In the genomic region with DNA sequence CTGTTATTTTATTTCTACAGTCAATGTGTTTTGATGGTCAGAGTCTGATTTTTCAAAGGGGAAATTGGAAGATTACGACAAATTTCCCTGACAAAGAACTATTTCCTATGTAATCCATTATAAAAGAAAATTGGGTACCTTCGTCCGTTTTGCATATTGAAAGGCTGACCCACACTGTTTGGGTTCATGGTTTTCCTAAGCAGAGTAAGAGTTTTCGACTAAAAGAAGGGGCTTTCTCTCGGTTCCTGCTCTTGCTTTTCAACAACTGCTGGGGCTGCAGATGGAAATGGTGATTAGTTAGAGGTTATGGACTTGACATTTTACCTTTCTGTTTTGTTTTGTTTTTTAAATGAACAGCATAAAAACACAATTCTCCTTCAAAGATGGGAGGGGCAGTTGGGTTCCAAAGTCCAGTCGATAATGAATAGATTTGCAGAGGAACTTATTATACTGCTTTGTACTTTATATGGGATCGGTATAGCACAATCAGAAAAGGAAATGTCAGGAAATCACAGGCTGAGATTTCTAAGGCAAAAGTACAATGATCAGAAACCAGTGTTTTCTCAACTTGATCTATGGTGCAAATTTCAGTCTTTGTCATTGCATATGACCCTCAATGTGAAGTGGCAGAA, we compare ENCODE assay signal across 12 cellular contexts. TPM values are rescaled to one million over a fixed set of nuclear protein-coding genes. Genes with fewer than 3 reads are reported as not detected.
DNase-seq lines count a peak whose midpoint lies in the region; ATAC-seq and TF ChIP-seq lines count a peak whose summit lies in the region.
"Had no signal": no experiment of that assay in that cellular context is flagged by ENCODE, and none has a peak within 500 bp of the region (broad histone marks: within the 10 kb centered on the region; RNA-seq: fewer than 3 reads in every experiment).

No MANE protein-coding gene starts in this region.

- H3K27ac Mint-ChIP-seq in T-helper 2 cell treated with Interferon-gamma antibody and Interleukin-4, amounts not matched to agents 5 μg/mL and 100 μg/mL, for 36 hours, result no peak overlapping the region
- no peak overlapping the region for H3K27ac Mint-ChIP-seq in CD14-positive monocyte
- H3K27ac Mint-ChIP-seq: activated naive CD4-positive, alpha-beta T cell treated with anti-CD3 and anti-CD28 coated beads, Interleukin-2, amount 50 U/mL, for 24 hours; IgD-negative memory B cell had no signal

- peak overlapping the region; percentile 43 for H3K27ac ChIP-seq in cingulate gyrus (ENCODE audit: low read depth, low read length)
- no peak overlapping the region for H3K27ac ChIP-seq in mucosa of rectum (ENCODE audit: low read depth in 2 of 2, low read length in 2 of 2)
- no peak overlapping the region for H3K27ac ChIP-seq in transverse colon

- peak; percentile 36 for DNase-seq in NCI-H2171 treated with DMSO at 0.1 percent for 48 hours (lab: John Stamatoyannopoulos, UW)
- DNase-seq in NCI-H2171 (lab: John Stamatoyannopoulos, UW), result no peak
- DNase-seq in transverse colon, result no peak
- DNase-seq in T-helper 2 cell treated with Interferon-gamma antibody and Interleukin-4, amounts not matched to agents 5 μg/mL and 100 μg/mL, for 36 hours (ENCODE audit: low spot score), result no peak
- no peak for DNase-seq in CD14-positive monocyte (ENCODE audit: low spot score)
- DNase-seq: stimulated activated CD4-positive, alpha-beta T cell treated with anti-CD3 and anti-CD28 coated beads, Interleukin-4, amount 100 ng/mL, for 1 hour; trophoblast cell had no signal

- no peak for TF ChIP-seq EP300 in transverse colon (IDR thresholded peaks at IDR 0.05; ENCODE audit: low read depth)

- no peak overlapping the region for H3K4me3 Mint-ChIP-seq in T-helper 2 cell treated with Interferon-gamma antibody and Interleukin-4, amounts not matched to agents 5 μg/mL and 100 μg/mL, for 36 hours
- peak overlapping the region in 1 of 2 donors; percentile 60 for H3K4me3 Mint-ChIP-seq in CD14-positive monocyte
- H3K4me3 Mint-ChIP-seq: activated naive CD4-positive, alpha-beta T cell treated with anti-CD3 and anti-CD28 coated beads, Interleukin-2, amount 50 U/mL, for 24 hours had no signal

- H3K9me3 Mint-ChIP-seq in T-helper 2 cell treated with Interferon-gamma antibody and Interleukin-4, amounts not matched to agents 5 μg/mL and 100 μg/mL, for 36 hours, result no peaks in the 10 kb centered on the region
- peaks cover 0 to 5% (median 0%) of the 10 kb centered on the region in 7 donors for H3K9me3 Mint-ChIP-seq in CD14-positive monocyte
- H3K9me3 Mint-ChIP-seq: activated naive CD4-positive, alpha-beta T cell treated with anti-CD3 and anti-CD28 coated beads, Interleukin-2, amount 50 U/mL, for 24 hours had no signal

- H3K9me3 ChIP-seq in mucosa of rectum (ENCODE audit: control insufficient read depth in 2 of 2, low read length in 2 of 2), result no peaks in the 10 kb centered on the region
- H3K9me3 ChIP-seq in transverse colon, result no peaks in the 10 kb centered on the region

- 17 to 24% methylated on average over 7 of the region's 7 CpGs for WGBS in transverse colon (ENCODE audit: low coverage in 1 of 2), 2 donors

- in situ Hi-C loops in transverse colon (cut with MboI; ENCODE audit: low pct_ligation_motif_present in 1 of 4, low pct_unique_long_range_greater_than_20kb in 1 of 4, low sequenced_read_pairs in 3 of 4), result no loop called here

- ATAC-seq in GM21390 (IDR thresholded peaks at IDR 0.05; ENCODE audit: unreplicated experiment), result no peak

- intact Hi-C loops in transverse colon (cut with DNase I; ENCODE audit: low total_unique reads), result no loop called here
- intact Hi-C loops in CD14-positive monocyte (cut with micrococcal nuclease), result no loop called here

- TF ChIP-seq CTCF in transverse colon (IDR thresholded peaks at IDR 0.05), result no peak
- no peak for TF ChIP-seq CTCF in CD14-positive monocyte (IDR thresholded peaks at IDR 0.05)

- H3K4me1 Mint-ChIP-seq in T-helper 2 cell treated with Interferon-gamma antibody and Interleukin-4, amounts not matched to agents 5 μg/mL and 100 μg/mL, for 36 hours (ENCODE audit: low read depth), result no peaks in the 10 kb centered on the region
- peaks cover 6% of the 10 kb centered on the region for H3K4me1 Mint-ChIP-seq in CD14-positive monocyte

- H3K36me3 Mint-ChIP-seq in T-helper 2 cell treated with Interferon-gamma antibody and Interleukin-4, amounts not matched to agents 5 μg/mL and 100 μg/mL, for 36 hours (ENCODE audit: low read depth), result no peaks in the 10 kb centered on the region
- no peaks in the 10 kb centered on the region for H3K36me3 Mint-ChIP-seq in CD14-positive monocyte

- H3K4me3 ChIP-seq in mucosa of rectum (ENCODE audit: low read length in 2 of 2) (peak overlapping the region; percentile 47 to 76), transverse colon (peak overlapping the region in 3 of 4 donors; percentile 14 to 35 (median 17))

- peaks cover 12% of the 10 kb centered on the region for H3K27me3 Mint-ChIP-seq in T-helper 2 cell treated with Interferon-gamma antibody and Interleukin-4, amounts not matched to agents 5 μg/mL and 100 μg/mL, for 36 hours (ENCODE audit: low read depth)
- peaks cover 17 to 28% (median 20%) of the 10 kb centered on the region in 3 donors for H3K27me3 Mint-ChIP-seq in CD14-positive monocyte (ENCODE audit: low read depth in 3 of 3)

- no peaks in the 10 kb centered on the region for H3K27me3 ChIP-seq in mucosa of rectum (ENCODE audit: control insufficient read depth in 2 of 2, insufficient read depth in 2 of 2, low read length in 2 of 2)
- no peaks in the 10 kb centered on the region for H3K27me3 ChIP-seq in transverse colon

- TF ChIP-seq POLR2A in transverse colon (IDR thresholded peaks at IDR 0.05), result no peak

- no peaks in the 10 kb centered on the region for H3K36me3 ChIP-seq in mucosa of rectum (ENCODE audit: control insufficient read depth in 2 of 2, insufficient read depth in 2 of 2, low read length in 2 of 2)
- H3K36me3 ChIP-seq in transverse colon, result no peaks in the 10 kb centered on the region

- H3K9ac ChIP-seq in mucosa of rectum (ENCODE audit: low read depth in 1 of 2, low read length in 2 of 2), result peak overlapping the region in 1 of 2 donors; percentile 26

- H3K4me1 ChIP-seq in mucosa of rectum (ENCODE audit: control insufficient read depth in 2 of 2, insufficient read depth in 2 of 2, low read length in 2 of 2), result peaks cover 7 to 12% of the 10 kb centered on the region in 2 donors
- H3K4me1 ChIP-seq in transverse colon, result peaks cover 0 to 22% (median 9%) of the 10 kb centered on the region in 4 donors

RNA-seq across cellular contexts. Expression of a gene that starts 1.0 kb away (rescaled TPM):
- under 1 TPM in 1 of 4 donors, not detected in 3; 0.82 TPM for total RNA-seq in transverse colon
- polyA plus RNA-seq in CD14-positive monocyte, result not detected
- polyA plus RNA-seq: IgD-negative memory B cell had no signal
